Comparison of ENCODE assay signal across 1 cellular context in genomic region chr3:142569422-142569821, GRCh38. TPM values are rescaled to one million over a fixed set of nuclear protein-coding genes. Genes with fewer than 3 reads are reported as not detected.
"Had no signal": no experiment of that assay in that cellular context is flagged by ENCODE, and none has a peak within 500 bp of the region (broad histone marks: within the 10 kb centered on the region; RNA-seq: fewer than 3 reads in every experiment).

No MANE protein-coding gene starts in this region.

RNA-seq across cellular contexts. Expression of gene PLS1, which starts 26.8 kb away (rescaled TPM):
- polyA plus RNA-seq: IgD-negative memory B cell had no signal
